In genomic region chr5:34499001-34499734, GRCh38 we compare ENCODE assay signal across 8 cellular contexts.
DNase-seq lines count a peak whose midpoint lies in the region; ATAC-seq and TF ChIP-seq lines count a peak whose summit lies in the region.

No MANE protein-coding gene starts in this region.

- ATAC-seq in GM18861 (IDR thresholded peaks at IDR 0.05; ENCODE audit: unreplicated experiment) (peak; percentile 93), HG02588 (IDR thresholded peaks at IDR 0.05; ENCODE audit: unreplicated experiment) (peak; percentile 89), T-cell (replicated peaks in 1 of 4) (no peak)

- H3K4me1 Mint-ChIP-seq in chondrocyte (ENCODE audit: low read depth) (peaks cover 82% of the 10 kb centered on the region), T-cell (peaks cover 4 to 10% (median 4%) of the 10 kb centered on the region in 3 donors)

- no peak overlapping the region for H3K4me3 Mint-ChIP-seq in chondrocyte (ENCODE audit: unreplicated experiment)
- H3K4me3 Mint-ChIP-seq in T-cell = no peak overlapping the region

- no peaks in the 10 kb centered on the region for H3K36me3 Mint-ChIP-seq in chondrocyte (ENCODE audit: low read depth)
- no peaks in the 10 kb centered on the region for H3K36me3 Mint-ChIP-seq in T-cell

- peak in 1 of 4 donors; percentile 42 for TF ChIP-seq EP300 in sigmoid colon (IDR thresholded peaks at IDR 0.05)

- POLR2A ChIA-PET in T-cell (lab: Charles Lee) = no interaction called here

- CTCF ChIA-PET in T-cell (lab: Charles Lee) = interaction anchor here in 1 of 2 donors (1.2 kb wide), 1 partner anchor 10 kb away, joined by 3 read pairs; no protein-coding TSS in a partner anchor

- peak overlapping the region; percentile 93 for H3K27ac Mint-ChIP-seq in chondrocyte (ENCODE audit: unreplicated experiment)
- no peak overlapping the region for H3K27ac Mint-ChIP-seq in T-cell

- no peaks in the 10 kb centered on the region for H3K27me3 ChIP-seq in sigmoid colon
- H3K27me3 ChIP-seq in right atrium auricular region = no peaks in the 10 kb centered on the region

- no peak for TF ChIP-seq CTCF in NB4 (IDR thresholded peaks at IDR 0.05; ENCODE audit: low read depth, low read length)
- no peak for TF ChIP-seq CTCF in chondrocyte (IDR thresholded peaks at IDR 0.05)
- TF ChIP-seq CTCF in sigmoid colon (IDR thresholded peaks at IDR 0.05) = no peak
- TF ChIP-seq CTCF in right atrium auricular region (IDR thresholded peaks at IDR 0.05) = no peak

- intact Hi-C loops in sigmoid colon (cut with DNase I) = no loop called here

- H3K9me3 ChIP-seq in sigmoid colon = no peaks in the 10 kb centered on the region
- H3K9me3 ChIP-seq in right atrium auricular region = no peaks in the 10 kb centered on the region

- H3K27me3 Mint-ChIP-seq in chondrocyte (ENCODE audit: low read depth) (no peaks in the 10 kb centered on the region), T-cell (peaks cover 8 to 16% of the 10 kb centered on the region in 2 donors)

- no peak overlapping the region for H3K4me3 ChIP-seq in NB4 (ENCODE audit: low read depth, low read length)
- H3K4me3 ChIP-seq in sigmoid colon = no peak overlapping the region
- H3K4me3 ChIP-seq in right atrium auricular region = no peak overlapping the region

- peaks cover 7% of the 10 kb centered on the region for H3K9me3 Mint-ChIP-seq in chondrocyte (ENCODE audit: low read depth)
- H3K9me3 Mint-ChIP-seq in T-cell = no peaks in the 10 kb centered on the region

- H3K36me3 ChIP-seq in sigmoid colon (no peaks in the 10 kb centered on the region), right atrium auricular region (no peaks in the 10 kb centered on the region)

- DNase-seq in NB4 (ENCODE audit: low read depth) (peak; percentile 75), chondrocyte (ENCODE audit: low spot score) (no peak), sigmoid colon (no peak), right atrium auricular region (ENCODE audit: low spot score) (no peak), SW480 (ENCODE audit: low spot score) (no peak), T-cell (no peak)

- TF ChIP-seq POLR2A in NB4 (IDR thresholded peaks at IDR 0.05; ENCODE audit: extremely low read depth, insufficient read length) (no peak), sigmoid colon (IDR thresholded peaks at IDR 0.05) (no peak)

- peaks cover 0 to 82% (median 75%) of the 10 kb centered on the region in 4 donors for H3K4me1 ChIP-seq in sigmoid colon
- peaks cover 0 to 66% of the 10 kb centered on the region in 2 donors for H3K4me1 ChIP-seq in right atrium auricular region

- 68 to 81% methylated on average over 5 of the region's 5 CpGs for WGBS in sigmoid colon, 2 donors

- H3K27ac ChIP-seq in sigmoid colon = peak overlapping the region; percentile 69 to 88 (median 76)
- H3K27ac ChIP-seq in right atrium auricular region = peak overlapping the region in 1 of 2 donors; percentile 51

Comparison
In these comparisons a context has a peak if more than half of its experiments do, and no peak if none do; other contexts are left out.
1. ATAC-seq: peak in GM18861 (single experiment) and HG02588 (single experiment); none in T-cell (0 of 4).